11 cellular contexts compared by ENCODE assay signal in genomic region chr6:17115251-17116089, GRCh38. TPM values are rescaled to one million over a fixed set of nuclear protein-coding genes. Genes with fewer than 3 reads are reported as not detected.
DNase-seq lines count a peak whose midpoint lies in the region; ATAC-seq and TF ChIP-seq lines count a peak whose summit lies in the region.
"Had no signal": no experiment of that assay in that cellular context is flagged by ENCODE, and none has a peak within 500 bp of the region (broad histone marks: within the 10 kb centered on the region; RNA-seq: fewer than 3 reads in every experiment).

No MANE protein-coding gene starts in this region.

- no peaks in the 10 kb centered on the region for H3K79me1 ChIP-seq in mesenchymal stem cell (replicated peaks; ENCODE audit: low read length, poor library complexity, severe bottlenecking)

- H4K8ac ChIP-seq in mesenchymal stem cell (ENCODE audit: low read length), result no peak overlapping the region

- H3K23ac ChIP-seq in mesenchymal stem cell (ENCODE audit: low read length in 2 of 2), result no peak overlapping the region

- TF ChIP-seq CTCF in AG09319 (IDR thresholded peaks at IDR 0.05; ENCODE audit: low read depth, low read length) (no peak), suprapubic skin (IDR thresholded peaks at IDR 0.05) (no peak), BE2C (IDR thresholded peaks at IDR 0.05; ENCODE audit: low read depth, low read length) (no peak)

- H3K4me3 ChIP-seq in mesenchymal stem cell (ENCODE audit: insufficient read depth in 1 of 2, low read depth in 1 of 2, low read length in 2 of 2) (no peak overlapping the region), suprapubic skin (no peak overlapping the region), BE2C (ENCODE audit: low read depth, low read length) (no peak overlapping the region)

- H3K9ac ChIP-seq in mesenchymal stem cell (ENCODE audit: low read length), result no peak overlapping the region

- H2BK120ac ChIP-seq in mesenchymal stem cell (ENCODE audit: low read depth, low read length), result no peak overlapping the region

- TF ChIP-seq EP300 in suprapubic skin (IDR thresholded peaks at IDR 0.05), result no peak

- no peak for TF ChIP-seq POLR2A in suprapubic skin (IDR thresholded peaks at IDR 0.05)

- no peak overlapping the region for H2AK5ac ChIP-seq in mesenchymal stem cell (ENCODE audit: low read length, severe bottlenecking)

- no peak overlapping the region for H3K4ac ChIP-seq in mesenchymal stem cell (ENCODE audit: low read depth in 1 of 2, low read length in 2 of 2)

- DNase-seq in AG09319 (ENCODE audit: extremely low read depth, low read depth) (peak; percentile 70), M059J (ENCODE audit: low read depth) (peak; percentile 94), dedifferentiated amniotic fluid mesenchymal stem cell (ENCODE audit: extremely low spot score) (peak; percentile 89), mesenchymal stem cell (peak; percentile 78), suprapubic skin (ENCODE audit: low spot score in 2 of 2) (no peak), BE2C (no peak)
- DNase-seq in activated CD4-positive, alpha-beta T cell treated with anti-CD3 and anti-CD28 coated beads, Interleukin-2, amount 50 U/mL, for 4 hours, result no peak
- DNase-seq: activated T-cell treated with anti-CD3 and anti-CD28 coated beads, Interleukin-2, amount 50 U/mL, for 48 hours; natural killer cell; NCI-H748 treated with DMSO at 0.1 percent for 48 hours had no signal

- H3K4me1 ChIP-seq in mesenchymal stem cell (ENCODE audit: control insufficient read depth, insufficient read depth, low read depth, low read length) (peaks cover 4% of the 10 kb centered on the region), suprapubic skin (peaks cover 5% of the 10 kb centered on the region), BE2C (no peaks in the 10 kb centered on the region)

- no peak for ATAC-seq in GM19397 (IDR thresholded peaks at IDR 0.05; ENCODE audit: unreplicated experiment)
- ATAC-seq: natural killer cell had no signal

- no peak overlapping the region for H3K14ac ChIP-seq in mesenchymal stem cell (ENCODE audit: low read length in 2 of 2)

- peak overlapping the region; percentile 19 for H3K27ac ChIP-seq in mesenchymal stem cell (ENCODE audit: low read length, poor library complexity, severe bottlenecking)
- H3K27ac ChIP-seq in suprapubic skin, result no peak overlapping the region

- no peak overlapping the region for H3K4me2 ChIP-seq in mesenchymal stem cell (ENCODE audit: low read length, poor library complexity, severe bottlenecking)

- no peak overlapping the region for H4K91ac ChIP-seq in mesenchymal stem cell (ENCODE audit: low read length)

- no peak overlapping the region for H2BK12ac ChIP-seq in mesenchymal stem cell (ENCODE audit: low read length in 2 of 2)

- 65% methylated on average over 2 of the region's 5 CpGs for WGBS in mesenchymal stem cell
- 59% methylated on average over 5 of the region's 5 CpGs for WGBS in suprapubic skin

- no peak overlapping the region for H2BK15ac ChIP-seq in mesenchymal stem cell (ENCODE audit: low read depth, poor library complexity, severe bottlenecking)

- no peak overlapping the region for H3K18ac ChIP-seq in mesenchymal stem cell (ENCODE audit: low read depth in 1 of 2, low read length in 2 of 2)

- H3K36me3 ChIP-seq in mesenchymal stem cell (ENCODE audit: control insufficient read depth in 1 of 2, insufficient read depth in 2 of 2, low read depth in 1 of 2, low read length in 2 of 2), result no peaks in the 10 kb centered on the region
- no peaks in the 10 kb centered on the region for H3K36me3 ChIP-seq in suprapubic skin
- H3K36me3 ChIP-seq in BE2C, result no peaks in the 10 kb centered on the region

- H2AFZ ChIP-seq in mesenchymal stem cell (ENCODE audit: low read depth, low read length), result no peak overlapping the region

- no peak overlapping the region for H2BK5ac ChIP-seq in mesenchymal stem cell (ENCODE audit: low read depth, low read length, poor library complexity, severe bottlenecking)

- H3K9me3 ChIP-seq in mesenchymal stem cell (ENCODE audit: control insufficient read depth, low read length), result no peaks in the 10 kb centered on the region
- no peaks in the 10 kb centered on the region for H3K9me3 ChIP-seq in suprapubic skin
- no peaks in the 10 kb centered on the region for H3K9me3 ChIP-seq in BE2C

- no peaks in the 10 kb centered on the region for H3K27me3 ChIP-seq in mesenchymal stem cell (ENCODE audit: control insufficient read depth in 1 of 2, insufficient read depth in 1 of 2, low read length in 2 of 2)
- no peaks in the 10 kb centered on the region for H3K27me3 ChIP-seq in suprapubic skin
- no peaks in the 10 kb centered on the region for H3K27me3 ChIP-seq in BE2C

RNA-seq across cellular contexts. Expression of gene STMND1, which starts 13.6 kb away (rescaled TPM):
- not detected in 2 replicates for total RNA-seq in M059J (2014; rRNA removed; shearing (Covaris generic))
- not detected for polyA plus RNA-seq in mesenchymal stem cell (2013, experiment 1 of 2)
- not detected for polyA plus RNA-seq in mesenchymal stem cell (2013, experiment 2 of 2)
- under 1 TPM in 1 of 4 donors, not detected in 3; 0.49 TPM for total RNA-seq in suprapubic skin
- polyA plus RNA-seq in BE2C (2012; ENCODE audit: insufficient read depth, insufficient read length, low read depth), result 0.29 TPM
- total RNA-seq: natural killer cell had no signal

Comparison
In these comparisons a context has a peak if more than half of its experiments do, and no peak if none do; other contexts are left out.
1. DNase-seq: peak in AG09319 (single experiment), M059J (single experiment), dedifferentiated amniotic fluid mesenchymal stem cell (single experiment) and mesenchymal stem cell (single experiment); none in suprapubic skin (0 of 2), BE2C (single experiment) and activated CD4-positive, alpha-beta T cell treated with anti-CD3 and anti-CD28 coated beads, Interleukin-2, amount 50 U/mL, for 4 hours (0 of 2).